Comparison of ENCODE assay signal across 13 cellular contexts in genomic region chr6:42103218-42103617, GRCh38. TPM values are rescaled to one million over a fixed set of nuclear protein-coding genes. Genes with fewer than 3 reads are reported as not detected.
A peak's percentile ranks its signal among the peaks of the same experiment; 100 is the strongest.
DNase-seq lines count a peak whose midpoint lies in the region; ATAC-seq and TF ChIP-seq lines count a peak whose summit lies in the region.
"Had no signal": no experiment of that assay in that cellular context is flagged by ENCODE, and none has a peak within 500 bp of the region (broad histone marks: within the 10 kb centered on the region; RNA-seq: fewer than 3 reads in every experiment).

No MANE protein-coding gene starts in this region.

- no peak overlapping the region for H2BK5ac ChIP-seq in H9 (ENCODE audit: insufficient read length, low read length)

- H3K79me2 ChIP-seq in H9 (ENCODE audit: insufficient read depth, low read length) = no peaks in the 10 kb centered on the region

- no peak overlapping the region for H2BK20ac ChIP-seq in H9 (ENCODE audit: low read depth, low read length, poor library complexity, severe bottlenecking)

- no peaks in the 10 kb centered on the region for H4K20me1 ChIP-seq in H9 (ENCODE audit: control insufficient read depth, insufficient read depth, insufficient read length)

- H3K4me3 ChIP-seq in left ventricle myocardium inferior = no peak overlapping the region
- no peak overlapping the region for H3K4me3 ChIP-seq in heart left ventricle
- H3K4me3 ChIP-seq in muscle layer of duodenum (ENCODE audit: low read depth in 1 of 2, low read length in 2 of 2) = no peak overlapping the region
- H3K4me3 ChIP-seq in urinary bladder (ENCODE audit: low read depth, low read length) = no peak overlapping the region

- H3K4me1 ChIP-seq in left ventricle myocardium inferior (peaks cover 50% of the 10 kb centered on the region), heart left ventricle (peaks cover 0 to 39% (median 13%) of the 10 kb centered on the region in 12 donors), muscle layer of duodenum (ENCODE audit: control insufficient read depth in 1 of 2, insufficient read depth in 2 of 2, low read length in 2 of 2) (peaks cover 0 to 11% of the 10 kb centered on the region in 2 donors), urinary bladder (ENCODE audit: insufficient read depth) (no peaks in the 10 kb centered on the region), H9 (ENCODE audit: insufficient read depth, low read length) (no peaks in the 10 kb centered on the region)

- H3K4me2 ChIP-seq in H9 (ENCODE audit: insufficient read depth, insufficient read length, low read length) = no peak overlapping the region

- 72 to 81% (median 77%) methylated on average over 8 of the region's 8 CpGs for WGBS in heart left ventricle, 4 donors
- 79% methylated on average over 8 of the region's 8 CpGs for WGBS in urinary bladder
- no CpG with 5 or more reads among the region's 8 CpGs for WGBS in H9 (ENCODE audit: extremely low coverage, insufficient read length, low lambda C conversion rate)

- no peaks in the 10 kb centered on the region for H3K79me1 ChIP-seq in H9 (ENCODE audit: insufficient read depth, low read depth, low read length, poor library complexity, severe bottlenecking)

- TF ChIP-seq CTCF in left ventricle myocardium inferior (IDR thresholded peaks at IDR 0.05; ENCODE audit: borderline replicate concordance) = no peak
- no peak for TF ChIP-seq CTCF in heart left ventricle (IDR thresholded peaks at IDR 0.05)
- TF ChIP-seq CTCF in H9 (conservative IDR thresholded peaks at IDR 0.05) = no peak

- H3K4me3 Mint-ChIP-seq in activated naive CD8-positive, alpha-beta T cell treated with anti-CD3 and anti-CD28 coated beads for 36 hours = peak overlapping the region; percentile 75
- no peak overlapping the region for H3K4me3 Mint-ChIP-seq in H9

- H4K91ac ChIP-seq in H9 (ENCODE audit: insufficient read length, low read depth, low read length) = no peak overlapping the region

- H3K36me3 Mint-ChIP-seq in activated naive CD8-positive, alpha-beta T cell treated with anti-CD3 and anti-CD28 coated beads for 36 hours = no peaks in the 10 kb centered on the region
- peaks cover 26 to 47% (median 44%) of the 10 kb centered on the region in 3 experiments; a peak in 6 of 7 replicates for H3K36me3 Mint-ChIP-seq in H9 (ENCODE audit: insufficient read depth in 1 of 3, low read depth in 3 of 3)

- no peak overlapping the region for H2BK12ac ChIP-seq in H9 (ENCODE audit: insufficient read length, low read depth, low read length)

- no peak overlapping the region for H3K4ac ChIP-seq in H9 (ENCODE audit: low read depth, low read length)

- H3K9me3 ChIP-seq in left ventricle myocardium inferior (replicated peaks) = no peaks in the 10 kb centered on the region
- H3K9me3 ChIP-seq in heart left ventricle = no peaks in the 10 kb centered on the region
- H3K9me3 ChIP-seq in muscle layer of duodenum (ENCODE audit: control insufficient read depth in 1 of 2, low read length in 2 of 2) = no peaks in the 10 kb centered on the region
- no peaks in the 10 kb centered on the region for H3K9me3 ChIP-seq in H9 (ENCODE audit: control insufficient read depth, low read depth, low read length)

- no peak overlapping the region for H3T11ph ChIP-seq in H9 (ENCODE audit: low read length)

- no peak overlapping the region for H3K18ac ChIP-seq in H9 (ENCODE audit: insufficient read length, low read depth, low read length)

- no peak overlapping the region for H3K9ac ChIP-seq in H9 (ENCODE audit: extremely low read depth, insufficient read length, low read length)

- H3K27ac ChIP-seq in left ventricle myocardium inferior (replicated peaks) (peak overlapping the region; percentile 80), heart left ventricle (peak overlapping the region in 4 of 12 donors; percentile 23 to 64 (median 42)), muscle layer of duodenum (ENCODE audit: low read length) (peak overlapping the region; percentile 54), urinary bladder (ENCODE audit: low read depth) (peak overlapping the region; percentile 3), H9 (ENCODE audit: insufficient read length, low read depth, low read length) (no peak overlapping the region)

- H3K23me2 ChIP-seq in H9 (ENCODE audit: insufficient read length, low read depth, low read length, poor library complexity, severe bottlenecking) = peaks cover 3% of the 10 kb centered on the region

- intact Hi-C loops in left ventricle myocardium inferior (cut with micrococcal nuclease) = no loop called here
- intact Hi-C loops in heart left ventricle (cut with DNase I) = no loop called here

- no peak overlapping the region for H2BK120ac ChIP-seq in H9 (ENCODE audit: low read depth, low read length, poor library complexity, severe bottlenecking)

- H4K5ac ChIP-seq in H9 (ENCODE audit: insufficient read length, low read depth, low read length) = no peak overlapping the region

- peaks cover 14% of the 10 kb centered on the region for H3K27me3 ChIP-seq in left ventricle myocardium inferior (ENCODE audit: low read depth)
- H3K27me3 ChIP-seq in heart left ventricle = peaks cover 0 to 13% (median 0%) of the 10 kb centered on the region in 9 donors
- H3K27me3 ChIP-seq in muscle layer of duodenum (ENCODE audit: low read depth, low read length) = no peaks in the 10 kb centered on the region
- H3K27me3 ChIP-seq in H9 (ENCODE audit: insufficient read depth, low read length) = no peaks in the 10 kb centered on the region; the same call in 1 of the 2 replicates

- H3K23ac ChIP-seq in H9 (ENCODE audit: insufficient read length, low read depth, low read length) = no peak overlapping the region

- H4K8ac ChIP-seq in H9 (replicated peaks; ENCODE audit: insufficient read length, low read depth, low read length) = no peak overlapping the region

- H3K4me1 Mint-ChIP-seq in activated naive CD8-positive, alpha-beta T cell treated with anti-CD3 and anti-CD28 coated beads for 36 hours = peaks cover 22% of the 10 kb centered on the region
- H3K4me1 Mint-ChIP-seq in H9 = peaks cover 14 to 43% of the 10 kb centered on the region in 2 experiments

- no peaks in the 10 kb centered on the region for H3K36me3 ChIP-seq in left ventricle myocardium inferior
- H3K36me3 ChIP-seq in heart left ventricle = no peaks in the 10 kb centered on the region
- H3K36me3 ChIP-seq in muscle layer of duodenum (ENCODE audit: control insufficient read depth in 1 of 2, insufficient read depth in 2 of 2, low read length in 2 of 2) = peaks cover 0 to 7% of the 10 kb centered on the region in 2 donors
- H3K36me3 ChIP-seq in urinary bladder (ENCODE audit: insufficient read depth) = no peaks in the 10 kb centered on the region

- H2BK15ac ChIP-seq in H9 (ENCODE audit: low read depth, low read length) = no peak overlapping the region

- no peak overlapping the region for H3K27ac Mint-ChIP-seq in activated naive CD8-positive, alpha-beta T cell treated with anti-CD3 and anti-CD28 coated beads for 36 hours
- no peak overlapping the region for H3K27ac Mint-ChIP-seq in H9
- H3K27ac Mint-ChIP-seq: IgD-negative memory B cell had no signal

- no peak overlapping the region for H3K56ac ChIP-seq in H9 (ENCODE audit: insufficient read length, low read depth, low read length)

- H3K14ac ChIP-seq in H9 (ENCODE audit: insufficient read depth, low read length) = no peak overlapping the region

- H2AFZ ChIP-seq in H9 (ENCODE audit: low read length) = no peak overlapping the region

- DNase-seq in left ventricle myocardium inferior (no peak), heart left ventricle (no peak), NCI-H446 treated with DMSO at 0.1 percent for 48 hours (lab: John Stamatoyannopoulos, UW) (no peak), H9 (no peak)
- DNase-seq in activated naive CD8-positive, alpha-beta T cell treated with anti-CD3 and anti-CD28 coated beads for 36 hours = no peak
- DNase-seq: activated CD4-positive, alpha-beta T cell treated with anti-CD3 and anti-CD28 coated beads for 48 hours; DND-41; NCI-H146; NCI-H526 had no signal

- no peak overlapping the region for H2AK5ac ChIP-seq in H9 (ENCODE audit: insufficient read length, low read length)

- TF ChIP-seq POLR2A in heart left ventricle (IDR thresholded peaks at IDR 0.05) = no peak

- no peak for ATAC-seq in heart left ventricle
- no peak for ATAC-seq in HG02970 (IDR thresholded peaks at IDR 0.05; ENCODE audit: low FRiP score, unreplicated experiment)

- no peaks in the 10 kb centered on the region for H3K27me3 Mint-ChIP-seq in activated naive CD8-positive, alpha-beta T cell treated with anti-CD3 and anti-CD28 coated beads for 36 hours
- H3K27me3 Mint-ChIP-seq in H9 (ENCODE audit: low read depth) = peaks cover 17% of the 10 kb centered on the region

- H3K9me3 Mint-ChIP-seq in activated naive CD8-positive, alpha-beta T cell treated with anti-CD3 and anti-CD28 coated beads for 36 hours = no peaks in the 10 kb centered on the region
- no peaks in the 10 kb centered on the region for H3K9me3 Mint-ChIP-seq in H9
- H3K9me3 Mint-ChIP-seq: IgD-negative memory B cell had no signal

RNA-seq across cellular contexts. Expression of gene C6orf132, which starts 39.2 kb away (rescaled TPM):
- total RNA-seq in left ventricle myocardium inferior = 1.4 TPM
- 1 to 10 TPM; 1.8 to 5.7 (median 2.2) TPM for total RNA-seq in heart left ventricle
- 1 to 10 TPM in 1 of 2 donors, under 1 TPM in 1; 0.30 to 3.0 TPM for polyA plus RNA-seq in heart left ventricle
- under 1 TPM; 0.18 to 0.19 TPM for total RNA-seq in activated naive CD8-positive, alpha-beta T cell treated with anti-CD3 and anti-CD28 coated beads for 36 hours
- total RNA-seq in urinary bladder = 2.7 TPM
- polyA plus RNA-seq in urinary bladder = 4.4 TPM
- 45.1 and 48.4 TPM in 2 replicates for total RNA-seq in H9 (2021)
- polyA plus RNA-seq: IgD-negative memory B cell had no signal

RNA-seq across cellular contexts. Expression of gene TAF8, which starts 52.9 kb away (rescaled TPM):
- 28.5 TPM for total RNA-seq in left ventricle myocardium inferior
- 10 to 100 TPM; 24.4 to 38.7 (median 28.4) TPM for total RNA-seq in heart left ventricle
- 10 to 100 TPM; 18.5 to 24.7 TPM for polyA plus RNA-seq in heart left ventricle
- 10 to 100 TPM; 40.4 to 45.1 TPM for total RNA-seq in activated naive CD8-positive, alpha-beta T cell treated with anti-CD3 and anti-CD28 coated beads for 36 hours
- total RNA-seq in urinary bladder = 18.1 TPM
- 13.4 TPM for polyA plus RNA-seq in urinary bladder
- 30.4 and 32.9 TPM in 2 replicates for total RNA-seq in H9 (2021)
